Comparison of ENCODE assay signal across 14 cellular contexts in genomic region chr7:4787541-4787940, GRCh38. TPM values are rescaled to one million over a fixed set of nuclear protein-coding genes. Genes with fewer than 3 reads are reported as not detected.
DNase-seq lines count a peak whose midpoint lies in the region; ATAC-seq and TF ChIP-seq lines count a peak whose summit lies in the region.
"Had no signal": no experiment of that assay in that cellular context is flagged by ENCODE, and none has a peak within 500 bp of the region (broad histone marks: within the 10 kb centered on the region; RNA-seq: fewer than 3 reads in every experiment).

No MANE protein-coding gene starts in this region.

- peaks cover 29% of the 10 kb centered on the region for H3K36me3 Mint-ChIP-seq in central memory CD8-positive, alpha-beta T cell (ENCODE audit: insufficient read depth)

- H3K27me3 ChIP-seq in right cardiac atrium (ENCODE audit: control insufficient read depth, insufficient read depth) (no peaks in the 10 kb centered on the region), spleen (replicated peaks in 1 of 7) (no peaks in the 10 kb centered on the region)
- H3K27me3 ChIP-seq: BLaER1 treated with 17β-estradiol and CSF1 and Interleukin-3, amounts not matched to agents 10 nM and 100 nM had no signal

- no peak for TF ChIP-seq POLR2A in spleen (IDR thresholded peaks at IDR 0.05)

- peak overlapping the region; percentile 46 for H3K27ac Mint-ChIP-seq in central memory CD8-positive, alpha-beta T cell (ENCODE audit: low read depth)

- H3K4me1 ChIP-seq in right cardiac atrium (ENCODE audit: control insufficient read depth, insufficient read depth, low read length) (no peaks in the 10 kb centered on the region), spleen (peaks cover 0 to 15% (median 7%) of the 10 kb centered on the region in 6 donors)

- H3K9me3 Mint-ChIP-seq in central memory CD8-positive, alpha-beta T cell, result no peaks in the 10 kb centered on the region
- H3K9me3 Mint-ChIP-seq: CD4-positive, CD25-positive, alpha-beta regulatory T cell had no signal

- no peaks in the 10 kb centered on the region for H3K27me3 Mint-ChIP-seq in central memory CD8-positive, alpha-beta T cell
- H3K27me3 Mint-ChIP-seq: CD4-positive, CD25-positive, alpha-beta regulatory T cell had no signal

- ATAC-seq in right cardiac atrium, result no peak
- ATAC-seq in central memory CD8-positive, alpha-beta T cell (replicated peaks; ENCODE audit: extremely low read depth, poor library complexity, severe bottlenecking), result no peak
- no peak for ATAC-seq in GM19467 (IDR thresholded peaks at IDR 0.05; ENCODE audit: unreplicated experiment)
- ATAC-seq in HG03565 (IDR thresholded peaks at IDR 0.05; ENCODE audit: unreplicated experiment), result no peak

- H3K4me3 Mint-ChIP-seq in central memory CD8-positive, alpha-beta T cell, result no peak overlapping the region
- H3K4me3 Mint-ChIP-seq: CD4-positive, CD25-positive, alpha-beta regulatory T cell had no signal

- H3K36me3 ChIP-seq in spleen, result peaks cover 0 to 100% (median 92%) of the 10 kb centered on the region in 6 donors

- peak in 2 of 3 donors; percentile 57 to 58 for DNase-seq in right cardiac atrium
- DNase-seq in cardiac septum (ENCODE audit: low spot score), result no peak
- no peak for DNase-seq in central memory CD8-positive, alpha-beta T cell (ENCODE audit: low spot score in 2 of 2)
- peak; percentile 73 for DNase-seq in spleen
- DNase-seq in stimulated activated CD4-positive, alpha-beta T cell treated with anti-CD3 and anti-CD28 coated beads, Interleukin-4, amount 100 ng/mL, for 1 hour, result no peak
- DNase-seq: ACHN; CD4-positive, CD25-positive, alpha-beta regulatory T cell; DMS79; HCEC 1CT; IMR-90; KG1 had no signal

- H3K4me1 Mint-ChIP-seq in central memory CD8-positive, alpha-beta T cell, result no peaks in the 10 kb centered on the region
- H3K4me1 Mint-ChIP-seq: CD4-positive, CD25-positive, alpha-beta regulatory T cell had no signal

- H3K4me3 ChIP-seq in right cardiac atrium (ENCODE audit: low read length), result no peak overlapping the region
- no peak overlapping the region for H3K4me3 ChIP-seq in spleen
- H3K4me3 ChIP-seq: BLaER1 treated with 17β-estradiol and CSF1 and Interleukin-3, amounts not matched to agents 10 nM and 100 nM had no signal

- no peak for TF ChIP-seq CTCF in spleen (IDR thresholded peaks at IDR 0.05 in 8 of 11, conservative IDR thresholded peaks at IDR 0.05 in 3 of 11)

- intact Hi-C loops in right cardiac atrium (cut with DNase I) (no loop called here), cardiac septum (cut with DNase I) (no loop called here), spleen (cut with DNase I; ENCODE audit: low total_unique reads) (no loop called here)

- H3K9me3 ChIP-seq in right cardiac atrium (ENCODE audit: control insufficient read depth, low read length), result no peaks in the 10 kb centered on the region
- H3K9me3 ChIP-seq in spleen, result no peaks in the 10 kb centered on the region
- H3K9me3 ChIP-seq: BLaER1 treated with 17β-estradiol and CSF1 and Interleukin-3, amounts not matched to agents 10 nM and 100 nM had no signal

- WGBS in right cardiac atrium, result 93% methylated on average over 17 of the region's 17 CpGs
- WGBS in spleen, 5 donors, result 94 to 96% (median 95%) methylated on average over 9 to 17 of the region's 17 CpGs

- H3K27ac ChIP-seq in right cardiac atrium (ENCODE audit: low read length) (no peak overlapping the region), spleen (no peak overlapping the region)
- H3K27ac ChIP-seq: BLaER1 treated with 17β-estradiol and CSF1 and Interleukin-3, amounts not matched to agents 10 nM and 100 nM had no signal

RNA-seq across cellular contexts. Expression of gene AP5Z1, which starts 12.1 kb away (rescaled TPM):
- total RNA-seq in right cardiac atrium (10 to 100 TPM; 10.5 to 17.3 (median 15.2) TPM), cardiac septum (15.9 TPM), spleen (10 to 100 TPM; 39.3 to 72.7 (median 62.8) TPM)
- polyA plus RNA-seq in right cardiac atrium (12.4 TPM), spleen (100 to 1,000 TPM in 2 of 3 donors, 10 to 100 TPM in 1; 62.9 to 156 (median 139) TPM)

Comparison
In these comparisons a context has a peak if more than half of its experiments do, and no peak if none do; other contexts are left out.
1. DNase-seq: peak in right cardiac atrium (2 of 3) and spleen (single experiment); none in cardiac septum (single experiment), central memory CD8-positive, alpha-beta T cell (0 of 2) and stimulated activated CD4-positive, alpha-beta T cell treated with anti-CD3 and anti-CD28 coated beads, Interleukin-4, amount 100 ng/mL, for 1 hour (single experiment).